In the genomic region with DNA sequence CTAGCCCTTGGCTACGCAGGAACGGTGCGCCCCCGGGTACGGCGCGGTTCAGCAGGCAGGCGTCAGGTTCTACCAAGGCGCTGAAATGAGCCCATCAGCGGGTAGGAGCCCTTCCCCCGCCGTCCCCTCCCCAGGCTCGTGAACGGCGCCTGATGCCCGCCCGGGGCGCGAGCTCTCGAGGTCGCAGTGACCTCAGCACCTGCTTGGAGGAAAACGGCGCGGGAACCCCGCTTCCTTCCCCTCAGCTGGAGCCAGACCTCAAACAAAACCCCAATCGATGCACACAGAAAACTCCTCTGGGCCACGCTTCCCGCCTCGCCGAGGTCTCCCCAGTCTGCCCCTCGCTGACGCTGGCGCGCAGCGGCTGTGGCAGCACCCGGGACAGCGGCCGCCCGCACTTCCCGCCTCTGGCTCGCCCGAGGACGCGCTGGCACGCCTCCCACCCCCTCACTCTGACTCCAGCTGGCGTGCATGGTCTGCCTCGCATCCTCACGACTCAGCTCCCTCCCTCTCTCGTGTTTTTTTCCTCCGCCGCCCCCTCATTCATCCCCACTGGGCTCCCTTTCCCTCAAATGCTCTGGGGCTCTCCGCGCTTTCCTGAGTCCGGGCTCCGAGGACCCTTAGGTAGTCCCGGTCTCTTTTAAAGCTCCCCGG, we compare ENCODE assay signal across 1 cellular context.
TF ChIP-seq lines count a peak whose summit lies in the region.

No MANE protein-coding gene starts in this region.

TF ChIP-seq in HEK293, 187 proteins besides CTCF, POLR2A, EP300 and RAD21 (continued from another document and continues in another):
- no peak for TF ChIP-seq SCRT1 (tag by site-specific recombination; IDR thresholded peaks at IDR 0.05; ENCODE audit: borderline replicate concordance)
- no peak for TF ChIP-seq ZSCAN30 (tag by site-specific recombination; IDR thresholded peaks at IDR 0.05)
- TF ChIP-seq REPIN1 (tag by site-specific recombination; IDR thresholded peaks at IDR 0.05; ENCODE audit: low read depth): no peak
- TF ChIP-seq KLF1 (tag by site-specific recombination; IDR thresholded peaks at IDR 0.05): no peak
- TF ChIP-seq ZBTB44 (tag by site-specific recombination; IDR thresholded peaks at IDR 0.05): no peak
- TF ChIP-seq ZNF24 (tag by site-specific recombination; IDR thresholded peaks at IDR 0.05): no peak
- TF ChIP-seq ZNF114 (tag by site-specific recombination; IDR thresholded peaks at IDR 0.05): no peak
- TF ChIP-seq KLF9 (tag by site-specific recombination; IDR thresholded peaks at IDR 0.05; ENCODE audit: low read depth): peak; percentile 61; the same call in 1 of the 2 replicates
- no peak for TF ChIP-seq ZSCAN23 (tag by site-specific recombination; IDR thresholded peaks at IDR 0.05)
- TF ChIP-seq ZSCAN4 (tag by site-specific recombination; IDR thresholded peaks at IDR 0.05): no peak
- TF ChIP-seq ZNF350 (tag by site-specific recombination; IDR thresholded peaks at IDR 0.05): no peak
- no peak for TF ChIP-seq MEIS1 (CRISPR knock-in tag; IDR thresholded peaks at IDR 0.05; ENCODE audit: borderline replicate concordance)
- TF ChIP-seq ZNF211 (tag by site-specific recombination; IDR thresholded peaks at IDR 0.05; ENCODE audit: low read depth): no peak
- TF ChIP-seq ZNF341 (tag by site-specific recombination; IDR thresholded peaks at IDR 0.05; ENCODE audit: low read depth): peak; percentile 68; the same call in 1 of the 2 replicates
- TF ChIP-seq ZNF155 (tag by site-specific recombination; IDR thresholded peaks at IDR 0.05): no peak
- no peak for TF ChIP-seq ZNF654 (tag by site-specific recombination; IDR thresholded peaks at IDR 0.05; ENCODE audit: low read depth)
- TF ChIP-seq ZNF274 (IDR thresholded peaks at IDR 0.05; ENCODE audit: low read length): no peak
- no peak for TF ChIP-seq ZNF274 (tag by site-specific recombination; IDR thresholded peaks at IDR 0.05; ENCODE audit: borderline replicate concordance)
- TF ChIP-seq ZNF600 (tag by site-specific recombination; IDR thresholded peaks at IDR 0.05): peak; percentile 48; the same call in 1 of the 2 replicates
- TF ChIP-seq, protein P1, sequence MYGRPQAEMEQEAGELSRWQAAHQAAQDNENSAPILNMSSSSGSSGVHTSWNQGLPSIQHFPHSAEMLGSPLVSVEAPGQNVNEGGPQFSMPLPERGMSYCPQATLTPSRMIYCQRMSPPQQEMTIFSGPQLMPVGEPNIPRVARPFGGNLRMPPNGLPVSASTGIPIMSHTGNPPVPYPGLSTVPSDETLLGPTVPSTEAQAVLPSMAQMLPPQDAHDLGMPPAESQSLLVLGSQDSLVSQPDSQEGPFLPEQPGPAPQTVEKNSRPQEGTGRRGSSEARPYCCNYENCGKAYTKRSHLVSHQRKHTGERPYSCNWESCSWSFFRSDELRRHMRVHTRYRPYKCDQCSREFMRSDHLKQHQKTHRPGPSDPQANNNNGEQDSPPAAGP (tag by site-specific recombination; IDR thresholded peaks at IDR 0.05): 0 out of 2 replicates have a peak, but pooled peaks have one; percentile 15
- no peak for TF ChIP-seq HOXA7 (CRISPR knock-in tag; IDR thresholded peaks at IDR 0.05; ENCODE audit: borderline replicate concordance)
- TF ChIP-seq ZNF558 (tag by site-specific recombination; IDR thresholded peaks at IDR 0.05): no peak
- TF ChIP-seq ZNF791 (tag by site-specific recombination; IDR thresholded peaks at IDR 0.05): no peak
- TF ChIP-seq PRDM1 (tag by site-specific recombination; IDR thresholded peaks at IDR 0.05): no peak
- peak; percentile 65; the same call in 1 of the 2 replicates for TF ChIP-seq ZBTB48 (tag by site-specific recombination; IDR thresholded peaks at IDR 0.05)
- TF ChIP-seq ZNF830 (tag by site-specific recombination; IDR thresholded peaks at IDR 0.05; ENCODE audit: low read depth): no peak
- no peak for TF ChIP-seq OSR2 (tag by site-specific recombination; IDR thresholded peaks at IDR 0.05)
- TF ChIP-seq ZNF19 (tag by site-specific recombination; IDR thresholded peaks at IDR 0.05; ENCODE audit: low read depth): no peak
- TF ChIP-seq ZNF501 (tag by site-specific recombination; IDR thresholded peaks at IDR 0.05): peak; percentile 41; the same call in 1 of the 2 replicates
- TF ChIP-seq, protein P2, sequence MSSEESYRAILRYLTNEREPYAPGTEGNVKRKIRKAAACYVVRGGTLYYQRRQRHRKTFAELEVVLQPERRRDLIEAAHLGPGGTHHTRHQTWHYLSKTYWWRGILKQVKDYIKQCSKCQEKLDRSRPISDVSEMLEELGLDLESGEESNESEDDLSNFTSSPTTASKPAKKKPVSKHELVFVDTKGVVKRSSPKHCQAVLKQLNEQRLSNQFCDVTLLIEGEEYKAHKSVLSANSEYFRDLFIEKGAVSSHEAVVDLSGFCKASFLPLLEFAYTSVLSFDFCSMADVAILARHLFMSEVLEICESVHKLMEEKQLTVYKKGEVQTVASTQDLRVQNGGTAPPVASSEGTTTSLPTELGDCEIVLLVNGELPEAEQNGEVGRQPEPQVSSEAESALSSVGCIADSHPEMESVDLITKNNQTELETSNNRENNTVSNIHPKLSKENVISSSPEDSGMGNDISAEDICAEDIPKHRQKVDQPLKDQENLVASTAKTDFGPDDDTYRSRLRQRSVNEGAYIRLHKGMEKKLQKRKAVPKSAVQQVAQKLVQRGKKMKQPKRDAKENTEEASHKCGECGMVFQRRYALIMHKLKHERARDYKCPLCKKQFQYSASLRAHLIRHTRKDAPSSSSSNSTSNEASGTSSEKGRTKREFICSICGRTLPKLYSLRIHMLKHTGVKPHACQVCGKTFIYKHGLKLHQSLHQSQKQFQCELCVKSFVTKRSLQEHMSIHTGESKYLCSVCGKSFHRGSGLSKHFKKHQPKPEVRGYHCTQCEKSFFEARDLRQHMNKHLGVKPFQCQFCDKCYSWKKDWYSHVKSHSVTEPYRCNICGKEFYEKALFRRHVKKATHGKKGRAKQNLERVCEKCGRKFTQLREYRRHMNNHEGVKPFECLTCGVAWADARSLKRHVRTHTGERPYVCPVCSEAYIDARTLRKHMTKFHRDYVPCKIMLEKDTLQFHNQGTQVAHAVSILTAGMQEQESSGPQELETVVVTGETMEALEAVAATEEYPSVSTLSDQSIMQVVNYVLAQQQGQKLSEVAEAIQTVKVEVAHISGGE (tag by site-specific recombination; conservative IDR thresholded peaks at IDR 0.05; ENCODE audit: low read depth): no peak
- no peak; the same call in 1 of the 2 replicates for TF ChIP-seq HOXD13 (CRISPR knock-in tag; IDR thresholded peaks at IDR 0.05; ENCODE audit: borderline replicate concordance)
- no peak for TF ChIP-seq ZNF23 (tag by site-specific recombination; IDR thresholded peaks at IDR 0.05; ENCODE audit: borderline replicate concordance)
- TF ChIP-seq ZNF140 (tag by site-specific recombination; IDR thresholded peaks at IDR 0.05): no peak
- 0 out of 2 replicates have a peak, but pooled peaks have one; percentile 48 for TF ChIP-seq ZBTB10 (tag by site-specific recombination; IDR thresholded peaks at IDR 0.05)
- no peak for TF ChIP-seq ZNF76 (tag by site-specific recombination; IDR thresholded peaks at IDR 0.05; ENCODE audit: borderline replicate concordance, low read depth)
- TF ChIP-seq ZNF544 (tag by site-specific recombination; IDR thresholded peaks at IDR 0.05): no peak
- TF ChIP-seq MZF1 (tag by site-specific recombination; IDR thresholded peaks at IDR 0.05; ENCODE audit: borderline replicate concordance): no peak
- no peak for TF ChIP-seq ZNF394 (tag by site-specific recombination; IDR thresholded peaks at IDR 0.05; ENCODE audit: borderline replicate concordance)
- TF ChIP-seq, protein P3, sequence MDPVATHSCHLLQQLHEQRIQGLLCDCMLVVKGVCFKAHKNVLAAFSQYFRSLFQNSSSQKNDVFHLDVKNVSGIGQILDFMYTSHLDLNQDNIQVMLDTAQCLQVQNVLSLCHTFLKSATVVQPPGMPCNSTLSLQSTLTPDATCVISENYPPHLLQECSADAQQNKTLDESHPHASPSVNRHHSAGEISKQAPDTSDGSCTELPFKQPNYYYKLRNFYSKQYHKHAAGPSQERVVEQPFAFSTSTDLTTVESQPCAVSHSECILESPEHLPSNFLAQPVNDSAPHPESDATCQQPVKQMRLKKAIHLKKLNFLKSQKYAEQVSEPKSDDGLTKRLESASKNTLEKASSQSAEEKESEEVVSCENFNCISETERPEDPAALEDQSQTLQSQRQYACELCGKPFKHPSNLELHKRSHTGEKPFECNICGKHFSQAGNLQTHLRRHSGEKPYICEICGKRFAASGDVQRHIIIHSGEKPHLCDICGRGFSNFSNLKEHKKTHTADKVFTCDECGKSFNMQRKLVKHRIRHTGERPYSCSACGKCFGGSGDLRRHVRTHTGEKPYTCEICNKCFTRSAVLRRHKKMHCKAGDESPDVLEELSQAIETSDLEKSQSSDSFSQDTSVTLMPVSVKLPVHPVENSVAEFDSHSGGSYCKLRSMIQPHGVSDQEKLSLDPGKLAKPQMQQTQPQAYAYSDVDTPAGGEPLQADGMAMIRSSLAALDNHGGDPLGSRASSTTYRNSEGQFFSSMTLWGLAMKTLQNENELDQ (tag by site-specific recombination; IDR thresholded peaks at IDR 0.05; ENCODE audit: low read depth): no peak
- TF ChIP-seq SCRT2 (tag by site-specific recombination; IDR thresholded peaks at IDR 0.05): no peak
- TF ChIP-seq TRIM28 (IDR thresholded peaks at IDR 0.05; ENCODE audit: borderline replicate concordance, low read length): no peak
- no peak for TF ChIP-seq ZNF133 (tag by site-specific recombination; IDR thresholded peaks at IDR 0.05)
- TF ChIP-seq, protein P4, sequence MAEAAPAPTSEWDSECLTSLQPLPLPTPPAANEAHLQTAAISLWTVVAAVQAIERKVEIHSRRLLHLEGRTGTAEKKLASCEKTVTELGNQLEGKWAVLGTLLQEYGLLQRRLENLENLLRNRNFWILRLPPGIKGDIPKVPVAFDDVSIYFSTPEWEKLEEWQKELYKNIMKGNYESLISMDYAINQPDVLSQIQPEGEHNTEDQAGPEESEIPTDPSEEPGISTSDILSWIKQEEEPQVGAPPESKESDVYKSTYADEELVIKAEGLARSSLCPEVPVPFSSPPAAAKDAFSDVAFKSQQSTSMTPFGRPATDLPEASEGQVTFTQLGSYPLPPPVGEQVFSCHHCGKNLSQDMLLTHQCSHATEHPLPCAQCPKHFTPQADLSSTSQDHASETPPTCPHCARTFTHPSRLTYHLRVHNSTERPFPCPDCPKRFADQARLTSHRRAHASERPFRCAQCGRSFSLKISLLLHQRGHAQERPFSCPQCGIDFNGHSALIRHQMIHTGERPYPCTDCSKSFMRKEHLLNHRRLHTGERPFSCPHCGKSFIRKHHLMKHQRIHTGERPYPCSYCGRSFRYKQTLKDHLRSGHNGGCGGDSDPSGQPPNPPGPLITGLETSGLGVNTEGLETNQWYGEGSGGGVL (tag by site-specific recombination; IDR thresholded peaks at IDR 0.05): peak; percentile 48; the same call in 1 of the 2 replicates
- TF ChIP-seq ZNF121 (tag by site-specific recombination; IDR thresholded peaks at IDR 0.05): no peak
- TF ChIP-seq ZNF555 (tag by site-specific recombination; conservative IDR thresholded peaks at IDR 0.05): no peak
- TF ChIP-seq ZNF596 (tag by site-specific recombination; IDR thresholded peaks at IDR 0.05): no peak
- TF ChIP-seq, protein P5, sequence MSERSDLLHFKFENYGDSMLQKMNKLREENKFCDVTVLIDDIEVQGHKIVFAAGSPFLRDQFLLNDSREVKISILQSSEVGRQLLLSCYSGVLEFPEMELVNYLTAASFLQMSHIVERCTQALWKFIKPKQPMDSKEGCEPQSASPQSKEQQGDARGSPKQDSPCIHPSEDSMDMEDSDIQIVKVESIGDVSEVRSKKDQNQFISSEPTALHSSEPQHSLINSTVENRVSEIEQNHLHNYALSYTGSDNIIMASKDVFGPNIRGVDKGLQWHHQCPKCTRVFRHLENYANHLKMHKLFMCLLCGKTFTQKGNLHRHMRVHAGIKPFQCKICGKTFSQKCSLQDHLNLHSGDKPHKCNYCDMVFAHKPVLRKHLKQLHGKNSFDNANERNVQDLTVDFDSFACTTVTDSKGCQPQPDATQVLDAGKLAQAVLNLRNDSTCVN (tag by site-specific recombination; optimal IDR thresholded peaks at IDR 0.05): peak; percentile 84
- no peak for TF ChIP-seq ZNF747 (tag by site-specific recombination; IDR thresholded peaks at IDR 0.05)
- TF ChIP-seq ZFP3 (tag by site-specific recombination; IDR thresholded peaks at IDR 0.05; ENCODE audit: low read depth): no peak
